1 cellular context compared by ENCODE assay signal in the genomic region with DNA sequence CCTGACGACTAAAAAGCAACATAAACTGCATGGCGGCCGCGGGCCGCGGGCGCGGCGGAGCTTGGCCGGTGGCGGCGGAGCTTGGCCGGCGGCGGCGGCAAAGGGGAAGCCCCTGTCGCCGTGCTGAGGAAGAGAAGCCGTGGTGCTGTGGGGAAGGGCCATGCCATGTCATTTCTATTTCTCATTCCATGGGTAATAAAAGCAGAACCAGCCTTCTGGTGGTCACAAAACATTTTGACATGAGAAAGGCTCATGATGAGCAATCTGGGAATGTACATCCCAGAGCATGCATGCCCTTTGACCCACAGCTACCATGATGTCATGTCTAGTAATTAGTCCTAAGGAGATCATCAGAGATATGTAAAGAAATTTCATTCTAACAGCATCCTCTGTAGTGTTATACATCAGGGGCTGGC.
TF ChIP-seq lines count a peak whose summit lies in the region.

No MANE protein-coding gene starts in this region.

TF ChIP-seq in IMR-90, 13 proteins besides CTCF, POLR2A, EP300 and RAD21 (continued from another document):
- TF ChIP-seq, protein P1, sequence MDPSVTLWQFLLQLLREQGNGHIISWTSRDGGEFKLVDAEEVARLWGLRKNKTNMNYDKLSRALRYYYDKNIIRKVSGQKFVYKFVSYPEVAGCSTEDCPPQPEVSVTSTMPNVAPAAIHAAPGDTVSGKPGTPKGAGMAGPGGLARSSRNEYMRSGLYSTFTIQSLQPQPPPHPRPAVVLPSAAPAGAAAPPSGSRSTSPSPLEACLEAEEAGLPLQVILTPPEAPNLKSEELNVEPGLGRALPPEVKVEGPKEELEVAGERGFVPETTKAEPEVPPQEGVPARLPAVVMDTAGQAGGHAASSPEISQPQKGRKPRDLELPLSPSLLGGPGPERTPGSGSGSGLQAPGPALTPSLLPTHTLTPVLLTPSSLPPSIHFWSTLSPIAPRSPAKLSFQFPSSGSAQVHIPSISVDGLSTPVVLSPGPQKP (IDR thresholded peaks at IDR 0.05; ENCODE audit: borderline replicate concordance, low read depth, low read length), result no peak
- TF ChIP-seq MAZ (IDR thresholded peaks at IDR 0.05; ENCODE audit: borderline replicate concordance, low read depth, low read length), result no peak
